ENCODE assay signal across 1 cellular context in the genomic region with DNA sequence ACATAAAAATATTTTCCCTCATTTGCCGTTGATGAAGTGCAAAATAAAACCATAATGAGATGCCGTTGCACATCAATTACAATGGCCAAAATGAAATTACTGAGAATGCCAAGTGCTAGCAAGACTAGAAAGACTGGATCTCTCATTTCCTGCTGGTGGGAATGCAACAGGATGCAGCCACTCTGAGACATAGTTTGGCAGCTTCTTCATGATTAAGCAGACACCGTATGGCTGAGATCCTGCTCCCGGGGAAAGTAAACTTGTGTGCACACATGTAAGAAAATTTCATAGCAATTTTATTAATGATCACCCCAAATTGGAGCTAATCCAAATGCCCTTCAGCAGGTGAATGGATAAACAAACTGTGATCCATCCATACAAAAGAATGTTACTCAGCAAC.
TF ChIP-seq lines count a peak whose summit lies in the region.

No MANE protein-coding gene starts in this region.

TF ChIP-seq in SK-N-SH treated with all-trans-retinoic acid at 6 μM for 48 hours, 23 proteins besides CTCF, POLR2A, EP300 and RAD21 (continued from another document):
- TF ChIP-seq, protein P1, sequence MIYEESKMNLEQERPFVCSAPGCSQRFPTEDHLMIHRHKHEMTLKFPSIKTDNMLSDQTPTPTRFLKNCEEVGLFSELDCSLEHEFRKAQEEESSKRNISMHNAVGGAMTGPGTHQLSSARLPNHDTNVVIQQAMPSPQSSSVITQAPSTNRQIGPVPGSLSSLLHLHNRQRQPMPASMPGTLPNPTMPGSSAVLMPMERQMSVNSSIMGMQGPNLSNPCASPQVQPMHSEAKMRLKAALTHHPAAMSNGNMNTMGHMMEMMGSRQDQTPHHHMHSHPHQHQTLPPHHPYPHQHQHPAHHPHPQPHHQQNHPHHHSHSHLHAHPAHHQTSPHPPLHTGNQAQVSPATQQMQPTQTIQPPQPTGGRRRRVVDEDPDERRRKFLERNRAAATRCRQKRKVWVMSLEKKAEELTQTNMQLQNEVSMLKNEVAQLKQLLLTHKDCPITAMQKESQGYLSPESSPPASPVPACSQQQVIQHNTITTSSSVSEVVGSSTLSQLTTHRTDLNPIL (CRISPR knock-in tag; IDR thresholded peaks at IDR 0.05; ENCODE audit: low read depth), result no peak
- no peak for TF ChIP-seq ZFP30 (CRISPR knock-in tag; IDR thresholded peaks at IDR 0.05)
- no peak for TF ChIP-seq ZC3H10 (CRISPR knock-in tag; IDR thresholded peaks at IDR 0.05)
- TF ChIP-seq ZFP3 (CRISPR knock-in tag; IDR thresholded peaks at IDR 0.05), result no peak
- TF ChIP-seq CSDC2 (CRISPR knock-in tag; IDR thresholded peaks at IDR 0.05), result no peak
- TF ChIP-seq, protein P2, sequence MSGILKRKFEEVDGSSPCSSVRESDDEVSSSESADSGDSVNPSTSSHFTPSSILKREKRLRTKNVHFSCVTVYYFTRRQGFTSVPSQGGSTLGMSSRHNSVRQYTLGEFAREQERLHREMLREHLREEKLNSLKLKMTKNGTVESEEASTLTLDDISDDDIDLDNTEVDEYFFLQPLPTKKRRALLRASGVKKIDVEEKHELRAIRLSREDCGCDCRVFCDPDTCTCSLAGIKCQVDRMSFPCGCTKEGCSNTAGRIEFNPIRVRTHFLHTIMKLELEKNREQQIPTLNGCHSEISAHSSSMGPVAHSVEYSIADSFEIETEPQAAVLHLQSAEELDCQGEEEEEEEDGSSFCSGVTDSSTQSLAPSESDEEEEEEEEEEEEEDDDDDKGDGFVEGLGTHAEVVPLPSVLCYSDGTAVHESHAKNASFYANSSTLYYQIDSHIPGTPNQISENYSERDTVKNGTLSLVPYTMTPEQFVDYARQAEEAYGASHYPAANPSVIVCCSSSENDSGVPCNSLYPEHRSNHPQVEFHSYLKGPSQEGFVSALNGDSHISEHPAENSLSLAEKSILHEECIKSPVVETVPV (CRISPR knock-in tag; IDR thresholded peaks at IDR 0.05), result no peak
- no peak for TF ChIP-seq BACH2 (CRISPR knock-in tag; IDR thresholded peaks at IDR 0.05; ENCODE audit: borderline replicate concordance)
- TF ChIP-seq, protein P3, sequence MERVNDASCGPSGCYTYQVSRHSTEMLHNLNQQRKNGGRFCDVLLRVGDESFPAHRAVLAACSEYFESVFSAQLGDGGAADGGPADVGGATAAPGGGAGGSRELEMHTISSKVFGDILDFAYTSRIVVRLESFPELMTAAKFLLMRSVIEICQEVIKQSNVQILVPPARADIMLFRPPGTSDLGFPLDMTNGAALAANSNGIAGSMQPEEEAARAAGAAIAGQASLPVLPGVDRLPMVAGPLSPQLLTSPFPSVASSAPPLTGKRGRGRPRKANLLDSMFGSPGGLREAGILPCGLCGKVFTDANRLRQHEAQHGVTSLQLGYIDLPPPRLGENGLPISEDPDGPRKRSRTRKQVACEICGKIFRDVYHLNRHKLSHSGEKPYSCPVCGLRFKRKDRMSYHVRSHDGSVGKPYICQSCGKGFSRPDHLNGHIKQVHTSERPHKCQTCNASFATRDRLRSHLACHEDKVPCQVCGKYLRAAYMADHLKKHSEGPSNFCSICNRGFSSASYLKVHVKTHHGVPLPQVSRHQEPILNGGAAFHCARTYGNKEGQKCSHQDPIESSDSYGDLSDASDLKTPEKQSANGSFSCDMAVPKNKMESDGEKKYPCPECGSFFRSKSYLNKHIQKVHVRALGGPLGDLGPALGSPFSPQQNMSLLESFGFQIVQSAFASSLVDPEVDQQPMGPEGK (CRISPR knock-in tag; IDR thresholded peaks at IDR 0.05; ENCODE audit: borderline replicate concordance), result no peak
